ENCODE assay signal across 10 cellular contexts in the genomic region with DNA sequence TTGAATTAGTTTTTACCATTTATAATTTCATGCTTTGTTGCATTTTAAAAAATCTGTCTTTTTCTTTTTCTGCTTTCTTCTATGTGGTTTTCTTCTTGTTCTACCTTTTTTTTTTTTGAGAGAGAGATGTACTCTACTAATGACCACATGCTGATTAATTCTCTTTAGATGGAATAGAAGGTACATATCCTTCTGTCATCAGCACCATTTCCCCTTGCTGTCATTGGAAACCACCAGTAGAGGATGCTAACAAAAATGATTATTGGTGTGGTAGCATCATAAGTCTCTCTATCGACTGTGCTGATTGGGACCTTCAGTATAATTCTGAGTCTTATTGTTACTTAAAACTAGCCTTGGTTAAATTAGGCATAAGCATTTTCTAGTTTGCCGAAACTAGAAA. TPM values are rescaled to one million over a fixed set of nuclear protein-coding genes. Genes with fewer than 3 reads are reported as not detected.
DNase-seq lines count a peak whose midpoint lies in the region; FAIRE-seq and TF ChIP-seq lines count a peak whose summit lies in the region.
"Had no signal": no experiment of that assay in that cellular context is flagged by ENCODE, and none has a peak within 500 bp of the region (broad histone marks: within the 10 kb centered on the region; RNA-seq: fewer than 3 reads in every experiment).

No MANE protein-coding gene starts in this region.

- H3K27ac Mint-ChIP-seq in activated naive CD4-positive, alpha-beta T cell treated with anti-CD3 and anti-CD28 coated beads, Interleukin-2, amount 50 U/mL, for 24 hours: peak overlapping the region; percentile 71
- no peak overlapping the region for H3K27ac Mint-ChIP-seq in type B pancreatic cell

- peaks cover 35% of the 10 kb centered on the region for H3K4me1 ChIP-seq in endothelial cell of umbilical vein (ENCODE audit: control insufficient read depth, extremely low read depth, insufficient read depth, low read length)

- TF ChIP-seq POLR2A in endothelial cell of umbilical vein (IDR thresholded peaks at IDR 0.05; ENCODE audit: low read depth, low read length): no peak

- CTCF ChIA-PET in endothelial cell of umbilical vein (lab: Charles Lee): interaction anchor here (1.0 kb wide), 1 partner anchor 538 kb away, joined by 4 read pairs; no protein-coding TSS in a partner anchor

- peak overlapping the region; percentile 99 for H3K4me2 ChIP-seq in endothelial cell of umbilical vein (ENCODE audit: insufficient read depth, low read length)

- no peaks in the 10 kb centered on the region for H3K36me3 ChIP-seq in endothelial cell of umbilical vein (ENCODE audit: control insufficient read depth in 2 of 2, extremely low read depth in 1 of 2, insufficient read depth in 2 of 2, low read length in 2 of 2)
- H3K36me3 ChIP-seq: pancreas had no signal

- H3K9me3 Mint-ChIP-seq in activated naive CD4-positive, alpha-beta T cell treated with anti-CD3 and anti-CD28 coated beads, Interleukin-2, amount 50 U/mL, for 24 hours: no peaks in the 10 kb centered on the region
- no peaks in the 10 kb centered on the region for H3K9me3 Mint-ChIP-seq in type B pancreatic cell

- FAIRE-seq in endothelial cell of umbilical vein (lab: Jason Lieb, UNC): no peak

- peaks cover 20% of the 10 kb centered on the region for H4K20me1 ChIP-seq in endothelial cell of umbilical vein (replicated peaks; ENCODE audit: control insufficient read depth, extremely low read depth, insufficient read depth, low read length)

- no peak for DNase-seq in activated naive CD4-positive, alpha-beta T cell treated with anti-CD3 and anti-CD28 coated beads, Interleukin-2, amount 50 U/mL, for 16 hours
- DNase-seq in NCI-H446 treated with DMSO at 0.1 percent for 48 hours (lab: John Stamatoyannopoulos, UW): peak; percentile 58
- DNase-seq in endothelial cell of umbilical vein (ENCODE audit: low read depth, low spot score): peak; percentile 25
- DNase-seq in type B pancreatic cell (ENCODE audit: extremely low spot score, unreplicated experiment): no peak
- DNase-seq in stimulated activated CD4-positive, alpha-beta T cell treated with anti-CD3 and anti-CD28 coated beads, Interleukin-2, amount 100 ng/mL, for 48 hours: no peak
- no peak for DNase-seq in GM19238 (ENCODE audit: insufficient read length, low spot score)
- DNase-seq in NCI-H510A (lab: John Stamatoyannopoulos, UW): no peak
- DNase-seq: MV-4-11, pancreas had no signal

- peak overlapping the region in 1 of 3 experiments; percentile 94 for H3K4me3 ChIP-seq in endothelial cell of umbilical vein (replicated peaks in 1 of 3; ENCODE audit: insufficient read depth in 1 of 3, low read depth in 1 of 3, low read length in 3 of 3)
- H3K4me3 ChIP-seq: pancreas had no signal

- intact Hi-C loops in endothelial cell of umbilical vein (cut with micrococcal nuclease): loop anchor here (5.0 to 10.0 kb wide), 4 partner anchors 105 to 485 kb away; no protein-coding TSS in a partner anchor

- peaks cover 3% of the 10 kb centered on the region for H3K9me1 ChIP-seq in endothelial cell of umbilical vein (replicated peaks; ENCODE audit: control insufficient read depth, extremely low read depth, insufficient read depth, low read length)

- POLR2A ChIA-PET in endothelial cell of umbilical vein (lab: Charles Lee): no interaction called here

- no peaks in the 10 kb centered on the region for H3K36me3 Mint-ChIP-seq in activated naive CD4-positive, alpha-beta T cell treated with anti-CD3 and anti-CD28 coated beads, Interleukin-2, amount 50 U/mL, for 24 hours
- H3K36me3 Mint-ChIP-seq in type B pancreatic cell: no peaks in the 10 kb centered on the region

- H3K27me3 Mint-ChIP-seq in activated naive CD4-positive, alpha-beta T cell treated with anti-CD3 and anti-CD28 coated beads, Interleukin-2, amount 50 U/mL, for 24 hours: no peaks in the 10 kb centered on the region
- H3K27me3 Mint-ChIP-seq in type B pancreatic cell: peaks cover 69% of the 10 kb centered on the region

- no peaks in the 10 kb centered on the region for H3K27me3 ChIP-seq in endothelial cell of umbilical vein (ENCODE audit: control insufficient read depth in 2 of 2, insufficient read depth in 2 of 2, low read length in 2 of 2)

- dilution Hi-C loops in endothelial cell of umbilical vein (cut with MboI; ENCODE audit: extremely low pct_ligation_motif_present, low sequenced_read_pairs): no loop called here

- H3K27ac ChIP-seq in endothelial cell of umbilical vein (ENCODE audit: insufficient read depth, low read depth, low read length): no peak overlapping the region
- H3K27ac ChIP-seq: pancreas had no signal

- no peaks in the 10 kb centered on the region for H3K9me3 ChIP-seq in endothelial cell of umbilical vein (replicated peaks; ENCODE audit: control insufficient read depth, insufficient read depth, low read length)
- H3K9me3 ChIP-seq: pancreas had no signal

- peaks cover 92% of the 10 kb centered on the region for H3K79me2 ChIP-seq in endothelial cell of umbilical vein (ENCODE audit: control insufficient read depth, insufficient read depth, low read length)

- TF ChIP-seq CTCF in endothelial cell of umbilical vein (IDR thresholded peaks at IDR 0.05; ENCODE audit: extremely low read depth in 1 of 2, insufficient read depth in 1 of 2, low read depth in 1 of 2, low read length in 2 of 2) (no peak), type B pancreatic cell (conservative IDR thresholded peaks at IDR 0.05) (peak; percentile 35)

- no TSS peak for BruUV-seq in endothelial cell of umbilical vein (replicated peaks; lab: Mats Ljungman, UMichigan)

- H3K9ac ChIP-seq in endothelial cell of umbilical vein (replicated peaks; ENCODE audit: extremely low read depth, insufficient read depth, low read length): no peak overlapping the region

- H3K4me3 Mint-ChIP-seq in activated naive CD4-positive, alpha-beta T cell treated with anti-CD3 and anti-CD28 coated beads, Interleukin-2, amount 50 U/mL, for 24 hours: peak overlapping the region; percentile 95
- peak overlapping the region; percentile 50 for H3K4me3 Mint-ChIP-seq in type B pancreatic cell

- H2AFZ ChIP-seq in endothelial cell of umbilical vein (ENCODE audit: low read depth, low read length): no peak overlapping the region

- H3K4me1 Mint-ChIP-seq in activated naive CD4-positive, alpha-beta T cell treated with anti-CD3 and anti-CD28 coated beads, Interleukin-2, amount 50 U/mL, for 24 hours: peaks cover 71% of the 10 kb centered on the region
- H3K4me1 Mint-ChIP-seq in type B pancreatic cell (ENCODE audit: unreplicated experiment): peaks cover 14% of the 10 kb centered on the region

TF ChIP-seq in endothelial cell of umbilical vein, 7 proteins besides CTCF, POLR2A, EP300 and RAD21:
- TF ChIP-seq JUN (IDR thresholded peaks at IDR 0.05; ENCODE audit: borderline replicate concordance, insufficient read depth, insufficient read length, low read depth) (no peak), FOS (IDR thresholded peaks at IDR 0.05; ENCODE audit: borderline replicate concordance, insufficient read depth, low read length) (no peak), POLR2AphosphoS5 (IDR thresholded peaks at IDR 0.05; ENCODE audit: insufficient read depth, low read depth, low read length) (no peak), GATA2 (IDR thresholded peaks at IDR 0.05; ENCODE audit: insufficient read depth, insufficient read length, low read depth, low read length) (no peak), EZH2 (IDR thresholded peaks at IDR 0.05; ENCODE audit: borderline replicate concordance, low read depth, low read length, severe bottlenecking) (no peak), MYC (IDR thresholded peaks at IDR 0.05; ENCODE audit: low read depth, low read length) (no peak)
- TF ChIP-seq, protein P1, sequence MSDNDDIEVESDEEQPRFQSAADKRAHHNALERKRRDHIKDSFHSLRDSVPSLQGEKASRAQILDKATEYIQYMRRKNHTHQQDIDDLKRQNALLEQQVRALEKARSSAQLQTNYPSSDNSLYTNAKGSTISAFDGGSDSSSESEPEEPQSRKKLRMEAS (IDR thresholded peaks at IDR 0.05; ENCODE audit: insufficient read depth, insufficient read length): no peak

RNA-seq across cellular contexts. Expression of a gene that starts 3.6 kb away (rescaled TPM):
- 117 and 130 TPM in 2 replicates for total RNA-seq in endothelial cell of umbilical vein
- 16.2 and 19.8 TPM in 2 replicates for polyA plus RNA-seq in endothelial cell of umbilical vein
- 25.6 and 27.9 TPM in 2 replicates for polyA plus RNA-seq in endothelial cell of umbilical vein (2011; cell fraction: cytosol; rRNA removed)
- 147 and 165 TPM in 2 replicates for polyA plus RNA-seq in endothelial cell of umbilical vein (2011; cell fraction: nucleus; rRNA removed)
- 70.6 and 77.6 TPM in 2 replicates for polyA plus RNA-seq in endothelial cell of umbilical vein (2012)
- 125 and 132 TPM in 2 replicates for polyA minus RNA-seq in endothelial cell of umbilical vein
- polyA minus RNA-seq in endothelial cell of umbilical vein (2011; cell fraction: cytosol; rRNA and poly(A)+ RNA removed): 8.4 TPM
- polyA minus RNA-seq in endothelial cell of umbilical vein (2011; cell fraction: nucleus; rRNA and poly(A)+ RNA removed): 450 and 456 TPM in 2 replicates
- total RNA-seq in type B pancreatic cell (ENCODE audit: low replicate concordance): 1.1 and 29.9 TPM in 2 replicates

Comparison
In these comparisons a context has a peak if more than half of its experiments do, and no peak if none do; other contexts are left out.
1. DNase-seq: peak in NCI-H446 treated with DMSO at 0.1 percent for 48 hours (single experiment) and endothelial cell of umbilical vein (single experiment); none in activated naive CD4-positive, alpha-beta T cell treated with anti-CD3 and anti-CD28 coated beads, Interleukin-2, amount 50 U/mL, for 16 hours (single experiment), type B pancreatic cell (single experiment), stimulated activated CD4-positive, alpha-beta T cell treated with anti-CD3 and anti-CD28 coated beads, Interleukin-2, amount 100 ng/mL, for 48 hours (0 of 2), GM19238 (single experiment) and NCI-H510A (single experiment).